Comparison of ENCODE assay signal across 8 cellular contexts in genomic region chr15:31393441-31394091, GRCh38.
DNase-seq lines count a peak whose midpoint lies in the region; ATAC-seq and TF ChIP-seq lines count a peak whose summit lies in the region.

No MANE protein-coding gene starts in this region.

- intact Hi-C loops in activated CD4-positive, alpha-beta T cell treated with anti-CD3 and anti-CD28 coated beads for 36 hours (cut with DNase I, micrococcal nuclease): loop anchor here (2.0 to 10.0 kb wide), 5 partner anchors 41 to 95 kb away; no protein-coding TSS in a partner anchor

- H3K27me3 ChIP-seq in Peyer's patch: no peaks in the 10 kb centered on the region
- H3K27me3 ChIP-seq in gastroesophageal sphincter: no peaks in the 10 kb centered on the region

- H3K9me3 ChIP-seq in Peyer's patch (no peaks in the 10 kb centered on the region), gastroesophageal sphincter (no peaks in the 10 kb centered on the region)

- DNase-seq in activated CD4-positive, alpha-beta T cell treated with anti-CD3 and anti-CD28 coated beads for 36 hours: no peak
- no peak for DNase-seq in activated CD4-positive, alpha-beta T cell treated with anti-CD3 and anti-CD28 coated beads, Interleukin-2, amount 50 U/mL, for 48 hours
- DNase-seq in Peyer's patch (peak; percentile 52 to 61 (median 57)), NCI-H2196 (lab: John Stamatoyannopoulos, UW; ENCODE audit: unreplicated experiment) (no peak)
- DNase-seq in stimulated activated naive B cell treated with anti-CD40 and anti-IgM and Interleukin-4, amounts not matched to agents 10 μg/mL and 1 μg/mL and 100 μg/mL, for 72 hours: no peak

- peak overlapping the region; percentile 80 for H3K4me3 Mint-ChIP-seq in activated CD4-positive, alpha-beta T cell treated with anti-CD3 and anti-CD28 coated beads for 36 hours
- peak overlapping the region; percentile 90 to 93 for H3K4me3 Mint-ChIP-seq in stimulated activated naive B cell treated with anti-CD40 and anti-IgM and Interleukin-4, amounts not matched to agents 10 μg/mL and 1 μg/mL and 100 μg/mL, for 72 hours

- TF ChIP-seq POLR2A in Peyer's patch (IDR thresholded peaks at IDR 0.05): no peak
- no peak for TF ChIP-seq POLR2A in gastroesophageal sphincter (IDR thresholded peaks at IDR 0.05)

- TF ChIP-seq EP300 in gastroesophageal sphincter (IDR thresholded peaks at IDR 0.05): no peak

- H3K9me3 Mint-ChIP-seq in activated CD4-positive, alpha-beta T cell treated with anti-CD3 and anti-CD28 coated beads for 36 hours (ENCODE audit: low read depth): peaks cover 5% of the 10 kb centered on the region
- no peaks in the 10 kb centered on the region for H3K9me3 Mint-ChIP-seq in stimulated activated naive B cell treated with anti-CD40 and anti-IgM and Interleukin-4, amounts not matched to agents 10 μg/mL and 1 μg/mL and 100 μg/mL, for 72 hours

- H3K27me3 Mint-ChIP-seq in activated CD4-positive, alpha-beta T cell treated with anti-CD3 and anti-CD28 coated beads for 36 hours: no peaks in the 10 kb centered on the region
- H3K27me3 Mint-ChIP-seq in stimulated activated naive B cell treated with anti-CD40 and anti-IgM and Interleukin-4, amounts not matched to agents 10 μg/mL and 1 μg/mL and 100 μg/mL, for 72 hours: no peaks in the 10 kb centered on the region

- H3K27ac Mint-ChIP-seq in activated CD4-positive, alpha-beta T cell treated with anti-CD3 and anti-CD28 coated beads for 36 hours: no peak overlapping the region
- peak overlapping the region; percentile 86 for H3K27ac Mint-ChIP-seq in stimulated activated naive B cell treated with anti-CD40 and anti-IgM and Interleukin-4, amounts not matched to agents 10 μg/mL and 1 μg/mL and 100 μg/mL, for 72 hours

- CTCF ChIA-PET in activated CD4-positive, alpha-beta T cell treated with anti-CD3 and anti-CD28 coated beads for 36 hours (lab: Charles Lee): interaction anchor here (1.8 kb wide), 1 partner anchor 44 kb away, joined by 5 read pairs; no protein-coding TSS in a partner anchor

- H3K4me3 ChIP-seq in Peyer's patch: peak overlapping the region; percentile 57 to 81 (median 74)
- peak overlapping the region in 1 of 2 donors; percentile 77 for H3K4me3 ChIP-seq in gastroesophageal sphincter

- H3K4me1 ChIP-seq in Peyer's patch (peaks cover 0 to 24% (median 9%) of the 10 kb centered on the region in 4 donors), gastroesophageal sphincter (peaks cover 0 to 63% (median 21%) of the 10 kb centered on the region in 3 donors)

- TF ChIP-seq CTCF in Peyer's patch (IDR thresholded peaks at IDR 0.05): no peak
- TF ChIP-seq CTCF in gastroesophageal sphincter (IDR thresholded peaks at IDR 0.05): no peak

- peaks cover 2% of the 10 kb centered on the region for H3K36me3 Mint-ChIP-seq in activated CD4-positive, alpha-beta T cell treated with anti-CD3 and anti-CD28 coated beads for 36 hours (ENCODE audit: low read depth)
- no peaks in the 10 kb centered on the region for H3K36me3 Mint-ChIP-seq in stimulated activated naive B cell treated with anti-CD40 and anti-IgM and Interleukin-4, amounts not matched to agents 10 μg/mL and 1 μg/mL and 100 μg/mL, for 72 hours

- peak overlapping the region; percentile 86 to 99 (median 94) for H3K27ac ChIP-seq in Peyer's patch
- H3K27ac ChIP-seq in gastroesophageal sphincter: peak overlapping the region in 3 of 4 donors; percentile 91 to 98 (median 96)

- no peaks in the 10 kb centered on the region for H3K36me3 ChIP-seq in Peyer's patch
- no peaks in the 10 kb centered on the region for H3K36me3 ChIP-seq in gastroesophageal sphincter

- POLR2A ChIA-PET in activated CD4-positive, alpha-beta T cell treated with anti-CD3 and anti-CD28 coated beads for 36 hours (lab: Charles Lee): no interaction called here

- no peak for ATAC-seq in activated CD4-positive, alpha-beta T cell treated with anti-CD3 and anti-CD28 coated beads for 36 hours
- no peak for ATAC-seq in gastroesophageal sphincter
- ATAC-seq in stimulated activated naive B cell treated with anti-CD40 and anti-IgM and Interleukin-4, amounts not matched to agents 10 μg/mL and 1 μg/mL and 100 μg/mL, for 72 hours (replicated peaks): peak in 1 of 2 donors; percentile 6
- no peak for ATAC-seq in GM19463 (IDR thresholded peaks at IDR 0.05; ENCODE audit: unreplicated experiment)
- ATAC-seq in GM19328 (IDR thresholded peaks at IDR 0.05; ENCODE audit: unreplicated experiment): no peak

- WGBS in gastroesophageal sphincter (ENCODE audit: low coverage in 1 of 2), 2 donors: 100% methylated on average over 1 of the region's 21 CpGs

- peaks cover 34% of the 10 kb centered on the region for H3K4me1 Mint-ChIP-seq in activated CD4-positive, alpha-beta T cell treated with anti-CD3 and anti-CD28 coated beads for 36 hours
- peaks cover 12 to 34% of the 10 kb centered on the region in 2 donors for H3K4me1 Mint-ChIP-seq in stimulated activated naive B cell treated with anti-CD40 and anti-IgM and Interleukin-4, amounts not matched to agents 10 μg/mL and 1 μg/mL and 100 μg/mL, for 72 hours

Comparison
In these comparisons a context has a peak if more than half of its experiments do, and no peak if none do; other contexts are left out.
1. DNase-seq: peak in Peyer's patch (3 of 3); none in activated CD4-positive, alpha-beta T cell treated with anti-CD3 and anti-CD28 coated beads for 36 hours (single experiment), activated CD4-positive, alpha-beta T cell treated with anti-CD3 and anti-CD28 coated beads, Interleukin-2, amount 50 U/mL, for 48 hours (0 of 2), stimulated activated naive B cell treated with anti-CD40 and anti-IgM and Interleukin-4, amounts not matched to agents 10 μg/mL and 1 μg/mL and 100 μg/mL, for 72 hours (single experiment) and NCI-H2196 (single experiment).